1 cellular context compared by ENCODE assay signal in genomic region chr9:76372345-76372744, GRCh38.
TF ChIP-seq lines count a peak whose summit lies in the region.

No MANE protein-coding gene starts in this region.

TF ChIP-seq in IMR-90, 13 proteins besides CTCF, POLR2A, EP300 and RAD21:
- no peak for TF ChIP-seq RCOR1 (IDR thresholded peaks at IDR 0.05; ENCODE audit: insufficient replicate concordance, low read length)
- TF ChIP-seq ELK1 (IDR thresholded peaks at IDR 0.05; ENCODE audit: borderline replicate concordance, low read depth, low read length) = no peak
- no peak for TF ChIP-seq SMC3 (IDR thresholded peaks at IDR 0.05; ENCODE audit: low read depth, low read length)
- no peak for TF ChIP-seq RFX5 (IDR thresholded peaks at IDR 0.05; ENCODE audit: low read depth, low read length)
- no peak for TF ChIP-seq FOS (IDR thresholded peaks at IDR 0.05; ENCODE audit: low read depth, low read length)
- no peak for TF ChIP-seq USF2 (IDR thresholded peaks at IDR 0.05; ENCODE audit: low read depth, low read length)
- no peak for TF ChIP-seq BHLHE40 (IDR thresholded peaks at IDR 0.05; ENCODE audit: low read depth, low read length)
- TF ChIP-seq CEBPB (IDR thresholded peaks at IDR 0.05; ENCODE audit: low read depth, low read length) = no peak
- TF ChIP-seq CHD1 (IDR thresholded peaks at IDR 0.05; ENCODE audit: low read depth, low read length) = no peak
- no peak for TF ChIP-seq NFE2L2 (IDR thresholded peaks at IDR 0.05; ENCODE audit: low read depth, low read length)
- no peak for TF ChIP-seq MXI1 (IDR thresholded peaks at IDR 0.05; ENCODE audit: borderline replicate concordance, low read depth, low read length)
